Comparison of ENCODE assay signal across 20 cellular contexts in the genomic region with DNA sequence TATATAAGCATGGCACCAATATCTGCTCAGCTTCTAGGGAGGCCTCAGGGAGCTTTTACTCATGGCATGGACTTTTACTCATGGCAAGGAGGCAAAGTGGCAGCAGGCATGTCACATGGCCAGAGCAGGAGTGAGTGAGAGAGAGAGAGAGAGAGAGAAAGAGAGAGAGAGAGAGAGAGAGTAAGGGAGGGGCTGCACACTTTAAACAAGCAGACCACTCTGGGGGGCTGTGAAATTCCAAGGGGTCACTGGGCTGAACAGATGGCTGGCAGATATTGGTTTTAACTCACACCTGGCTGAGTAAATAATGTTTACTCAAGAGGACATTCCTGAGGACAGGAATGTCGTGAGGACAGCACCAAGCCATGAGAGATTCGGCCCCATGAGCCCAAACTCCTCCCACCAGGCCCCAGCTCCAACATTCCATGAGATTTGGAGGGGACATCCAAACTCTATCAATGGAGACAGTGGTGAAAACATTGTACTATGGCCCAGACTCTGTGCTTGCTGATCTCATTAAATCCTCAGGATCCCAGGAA.
DNase-seq lines count a peak whose midpoint lies in the region; ATAC-seq, FAIRE-seq and TF ChIP-seq lines count a peak whose summit lies in the region.
"Had no signal": no experiment of that assay in that cellular context is flagged by ENCODE, and none has a peak within 500 bp of the region (broad histone marks: within the 10 kb centered on the region; RNA-seq: fewer than 3 reads in every experiment).

No MANE protein-coding gene starts in this region.

- TF ChIP-seq POLR2A in H1 (IDR thresholded peaks at IDR 0.05; ENCODE audit: control extremely low read depth in 1 of 2, low read depth in 2 of 2, low read length in 2 of 2): no peak
- no peak for TF ChIP-seq POLR2A in sigmoid colon (IDR thresholded peaks at IDR 0.05)

- H3K27me3 ChIP-seq in H1 (replicated peaks in 1 of 4; ENCODE audit: control insufficient read depth in 3 of 4, extremely low read depth in 1 of 4, insufficient read depth in 3 of 4, low read length in 3 of 4): peaks cover 0 to 2% (median 0%) of the 10 kb centered on the region in 4 experiments; a peak in 1 of 7 replicates
- no peaks in the 10 kb centered on the region for H3K27me3 ChIP-seq in mesendoderm (ENCODE audit: insufficient read depth, low read length, poor library complexity)
- H3K27me3 ChIP-seq in sigmoid colon: no peaks in the 10 kb centered on the region

- no peaks in the 10 kb centered on the region for H3K9me3 ChIP-seq in HEK293 (ENCODE audit: control insufficient read depth, insufficient read depth, low read depth, low read length)
- no peaks in the 10 kb centered on the region for H3K9me3 ChIP-seq in H1 (ENCODE audit: insufficient read depth in 2 of 2, low read depth in 1 of 2, low read length in 1 of 2)
- no peaks in the 10 kb centered on the region for H3K9me3 ChIP-seq in sigmoid colon
- H3K9me3 ChIP-seq: Caco-2, HAP-1 had no signal

- DNase-seq in H1 (ENCODE audit: low read depth in 1 of 2, low spot score in 2 of 2) (peak in 1 of 2 experiments; percentile 31), mesendoderm (peak; percentile 86), sigmoid colon (no peak), NCI-H2081 treated with DMSO at 0.1 percent for 48 hours (lab: John Stamatoyannopoulos, UW) (no peak), sciatic nerve (ENCODE audit: low spot score) (no peak), left cardiac atrium (no peak)
- DNase-seq: Caco-2; CD8-positive, alpha-beta T cell; DMS79 treated with DMSO at 0.1 percent for 48 hours; EL; GOT3; HFFc6; IMR-90; KBM-7 had no signal

- CTCF ChIA-PET in HEK293 (lab: Yijun Ruan, JAX): no interaction called here
- CTCF ChIA-PET in H1 (lab: Charles Lee; ENCODE audit: partially characterized antibody): interaction anchor here (0.6 to 1.8 kb wide), 4 partner anchors 8 to 326 kb away, joined by 3 to 5 read pairs (median 4); no protein-coding TSS in a partner anchor

- FAIRE-seq in H1 (lab: Jason Lieb, UNC): no peak
- FAIRE-seq: A204.1, G401.6, GM12891 had no signal

- no peak overlapping the region for H3K23ac ChIP-seq in H1 (ENCODE audit: insufficient read length)
- no peak overlapping the region for H3K23ac ChIP-seq in mesendoderm (ENCODE audit: low read length)

- no peaks in the 10 kb centered on the region for H3K79me2 ChIP-seq in H1 (ENCODE audit: control insufficient read depth in 1 of 2, insufficient read depth in 2 of 2, low read length in 2 of 2)
- H3K79me2 ChIP-seq in mesendoderm (ENCODE audit: control insufficient read depth, insufficient read depth, low read length): no peaks in the 10 kb centered on the region

- intact Hi-C loops in sigmoid colon (cut with DNase I) (no loop called here), sciatic nerve (cut with DNase I) (no loop called here), left cardiac atrium (cut with DNase I) (no loop called here)

- no peak overlapping the region; the same call in 1 of the 2 replicates for H2BK12ac ChIP-seq in H1 (ENCODE audit: low read depth, low read length)

- H3K4me2 ChIP-seq in H1 (ENCODE audit: insufficient read depth in 1 of 2, low read depth in 2 of 2, low read length in 2 of 2) (no peak overlapping the region), mesendoderm (ENCODE audit: low read length) (no peak overlapping the region)

- H4K91ac ChIP-seq in H1 (replicated peaks; ENCODE audit: insufficient read length, low read length): no peak overlapping the region

- TF ChIP-seq CTCF in HEK293 (tag by site-specific recombination; IDR thresholded peaks at IDR 0.05) (no peak), H1 (IDR thresholded peaks at IDR 0.05; ENCODE audit: control extremely low read depth in 1 of 3, insufficient read depth in 1 of 3, low read depth in 1 of 3, low read length in 3 of 3) (no peak), sigmoid colon (IDR thresholded peaks at IDR 0.05) (no peak)

- ATAC-seq in sciatic nerve (no peak), GM21515 (IDR thresholded peaks at IDR 0.05; ENCODE audit: unreplicated experiment) (no peak), left cardiac atrium (no peak)
- ATAC-seq: CD8-positive, alpha-beta T cell had no signal

- H4K5ac ChIP-seq in H1 (ENCODE audit: insufficient read length, low read depth, low read length) (no peak overlapping the region), mesendoderm (ENCODE audit: low read length) (no peak overlapping the region)

- H2AFZ ChIP-seq in H1 (ENCODE audit: low read length): no peak overlapping the region

- H3K79me1 ChIP-seq in H1 (ENCODE audit: low read depth, low read length) (no peaks in the 10 kb centered on the region), mesendoderm (ENCODE audit: low read length) (no peaks in the 10 kb centered on the region)

- peaks cover 0 to 6% of the 10 kb centered on the region in 2 experiments for H4K20me1 ChIP-seq in H1 (replicated peaks in 1 of 2; ENCODE audit: control insufficient read depth in 1 of 2, insufficient read depth in 2 of 2, low read length in 2 of 2)

- no peak overlapping the region for H4K8ac ChIP-seq in H1 (ENCODE audit: extremely low read depth, insufficient read depth, low read length)
- H4K8ac ChIP-seq in mesendoderm (ENCODE audit: low read depth, low read length): no peak overlapping the region

- no peak for TF ChIP-seq EP300 in H1 (IDR thresholded peaks at IDR 0.05; ENCODE audit: borderline replicate concordance in 1 of 2, low read depth in 2 of 2, low read length in 2 of 2)
- no peak for TF ChIP-seq EP300 in sigmoid colon (IDR thresholded peaks at IDR 0.05)

- H2AK5ac ChIP-seq in H1 (ENCODE audit: low read depth, low read length): no peak overlapping the region
- H2AK5ac ChIP-seq in mesendoderm (ENCODE audit: low read length): no peak overlapping the region

- H2BK120ac ChIP-seq in H1 (replicated peaks; ENCODE audit: low read depth, low read length) (no peak overlapping the region), mesendoderm (ENCODE audit: low read depth, low read length) (no peak overlapping the region)

- no peak overlapping the region for H3K14ac ChIP-seq in H1 (ENCODE audit: insufficient read length)

- H2BK20ac ChIP-seq in H1 (ENCODE audit: low read length): no peak overlapping the region

- H3K9ac ChIP-seq in H1 (replicated peaks in 1 of 4; ENCODE audit: extremely low read depth in 1 of 4, low read depth in 3 of 4, low read length in 3 of 4) (no peak overlapping the region), mesendoderm (ENCODE audit: low read length) (no peak overlapping the region)

- H3K36me3 ChIP-seq in HEK293 (ENCODE audit: control insufficient read depth in 2 of 2, insufficient read depth in 1 of 2, low read length in 2 of 2) (no peaks in the 10 kb centered on the region), H1 (ENCODE audit: control insufficient read depth in 2 of 4, insufficient read depth in 4 of 4, low read length in 3 of 4) (no peaks in the 10 kb centered on the region), mesendoderm (ENCODE audit: control insufficient read depth, insufficient read depth, low read length) (no peaks in the 10 kb centered on the region), sigmoid colon (no peaks in the 10 kb centered on the region)
- H3K36me3 ChIP-seq: HAP-1 had no signal

- POLR2A ChIA-PET in HEK293 (lab: Yijun Ruan, JAX): no interaction called here
- POLR2A ChIA-PET in H1 (lab: Charles Lee; ENCODE audit: partially characterized antibody): interaction anchor here (0.6 kb wide), 1 partner anchor 30 kb away, joined by 3 read pairs; no protein-coding TSS in a partner anchor

- peaks cover 7% of the 10 kb centered on the region; the same call in 1 of the 2 replicates for H3K23me2 ChIP-seq in H1 (ENCODE audit: low read depth, low read length)

- 87% methylated on average over 2 of the region's 2 CpGs; no CpG with 5 or more reads in 1 of the 2 experiments for WGBS in H1 (ENCODE audit: extremely low coverage in 1 of 2, insufficient coverage in 1 of 2, insufficient read length in 1 of 2, insufficient replicate concordance in 2 of 2, low coverage in 1 of 2, low lambda C conversion rate in 2 of 2, missing lambda C conversion rate in 1 of 2), 2 experiments
- WGBS in mesendoderm (ENCODE audit: extremely low coverage, insufficient coverage, low lambda C conversion rate): no CpG with 5 or more reads among the region's 2 CpGs
- WGBS in sigmoid colon, 2 donors: 22 to 29% methylated on average over 2 of the region's 2 CpGs

- H3K56ac ChIP-seq in H1 (replicated peaks; ENCODE audit: insufficient read length, low read depth, low read length): no peak overlapping the region
- no peak overlapping the region for H3K56ac ChIP-seq in mesendoderm (ENCODE audit: low read length)

- H3K18ac ChIP-seq in H1 (ENCODE audit: extremely low read depth, low read length): peak overlapping the region; percentile 4; the same call in 1 of the 2 replicates
- H3K18ac ChIP-seq in mesendoderm (ENCODE audit: low read length): no peak overlapping the region

- H2BK5ac ChIP-seq in H1 (ENCODE audit: low read depth, low read length) (no peak overlapping the region), mesendoderm (ENCODE audit: low read length) (no peak overlapping the region)

- H3K4ac ChIP-seq in H1 (replicated peaks; ENCODE audit: insufficient read length, low read depth, low read length) (no peak overlapping the region), mesendoderm (ENCODE audit: low read depth, low read length) (no peak overlapping the region)

- H3K4me3 ChIP-seq in HEK293 (ENCODE audit: low read depth, low read length) (no peak overlapping the region), H1 (ENCODE audit: extremely low read depth in 1 of 4, insufficient read depth in 2 of 4, low read depth in 3 of 4, low read length in 4 of 4) (no peak overlapping the region), mesendoderm (ENCODE audit: low read length) (no peak overlapping the region), sigmoid colon (no peak overlapping the region)
- H3K4me3 ChIP-seq: HAP-1 had no signal

- no peak overlapping the region for H2BK15ac ChIP-seq in H1 (ENCODE audit: low read length)
- no peak overlapping the region for H2BK15ac ChIP-seq in mesendoderm (replicated peaks; ENCODE audit: low read depth)

- no peak overlapping the region for H3K27ac ChIP-seq in HEK293 (ENCODE audit: extremely low read depth, low read depth, low read length)
- H3K27ac ChIP-seq in H1 (ENCODE audit: low read depth, low read length): no peak overlapping the region
- H3K27ac ChIP-seq in mesendoderm (ENCODE audit: low read depth, low read length): no peak overlapping the region
- peak overlapping the region in 3 of 4 donors; percentile 59 to 78 (median 70) for H3K27ac ChIP-seq in sigmoid colon

- TF ChIP-seq RAD21 in H1 (IDR thresholded peaks at IDR 0.05 in 1 of 2, conservative IDR thresholded peaks at IDR 0.05 in 1 of 2; ENCODE audit: low read depth in 2 of 2, low read length in 2 of 2): no peak

- H3K4me1 ChIP-seq in HEK293 (ENCODE audit: control insufficient read depth, insufficient read depth, low read length) (no peaks in the 10 kb centered on the region), H1 (replicated peaks in 1 of 4; ENCODE audit: control insufficient read depth in 3 of 4, insufficient read depth in 4 of 4, low read length in 3 of 4) (peaks cover 0 to 12% (median 4%) of the 10 kb centered on the region in 4 experiments; a peak in 3 of 7 replicates), mesendoderm (ENCODE audit: control insufficient read depth, low read depth, low read length) (no peaks in the 10 kb centered on the region), sigmoid colon (peaks cover 0 to 49% (median 29%) of the 10 kb centered on the region in 4 donors)
- H3K4me1 ChIP-seq: HAP-1 had no signal

TF ChIP-seq in H1, 55 proteins besides CTCF, POLR2A, EP300 and RAD21 (continues in another document):
- peak; percentile 55; the same call in 1 of the 2 replicates for TF ChIP-seq TEAD4 (IDR thresholded peaks at IDR 0.05; ENCODE audit: low read depth, low read length)

Comparison
In these comparisons a context has a peak if more than half of its experiments do, and no peak if none do; other contexts are left out.
1. H3K27ac ChIP-seq: peak in sigmoid colon (3 of 4); none in HEK293 (single experiment), H1 (single experiment) and mesendoderm (single experiment).